13 cellular contexts compared by ENCODE assay signal in the genomic region with DNA sequence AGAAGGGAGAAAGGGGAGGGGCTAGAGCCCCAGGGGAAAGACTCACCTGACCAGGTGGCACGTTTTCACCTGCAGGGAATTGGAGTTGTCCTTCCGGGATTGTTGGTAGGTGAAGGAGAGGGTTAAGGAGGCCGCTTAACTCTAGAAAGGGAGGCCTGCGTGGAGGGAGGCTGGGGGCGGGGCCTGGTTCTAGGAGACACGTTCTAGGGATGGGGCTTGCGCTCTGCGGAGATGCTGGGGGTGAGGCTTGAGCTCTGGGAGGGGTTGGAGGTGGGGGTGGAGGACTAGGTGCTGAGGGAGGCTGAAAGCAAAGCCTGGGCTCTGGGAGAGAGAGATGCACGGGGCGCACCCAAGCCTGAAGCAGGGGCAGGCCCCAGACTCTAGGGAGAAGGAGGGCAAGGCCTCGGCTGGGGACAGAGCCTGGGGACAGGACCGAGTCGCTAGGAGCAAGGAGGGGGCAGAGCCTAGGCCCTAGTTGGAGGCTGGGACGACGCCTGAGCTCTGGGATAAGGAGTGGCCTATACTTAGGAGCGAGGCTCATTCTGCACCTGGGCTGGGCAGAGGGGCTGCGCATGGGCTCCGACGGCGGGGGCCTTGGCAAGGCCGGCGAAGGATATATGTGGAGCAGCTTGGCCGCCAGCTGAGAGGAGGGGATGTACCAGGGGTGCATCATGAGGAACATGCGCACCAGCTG. TPM values are rescaled to one million over a fixed set of nuclear protein-coding genes. Genes with fewer than 3 reads are reported as not detected.
DNase-seq lines count a peak whose midpoint lies in the region; ATAC-seq and TF ChIP-seq lines count a peak whose summit lies in the region.
"Had no signal": no experiment of that assay in that cellular context is flagged by ENCODE, and none has a peak within 500 bp of the region (broad histone marks: within the 10 kb centered on the region; RNA-seq: fewer than 3 reads in every experiment).

No MANE protein-coding gene starts in this region.

- CTCF ChIA-PET in CD8-positive, alpha-beta T cell (lab: Charles Lee): interaction anchor here (0.5 to 25.1 kb wide), 13 partner anchors 8 to 152 kb away, joined by 3 to 474 read pairs (median 4); a partner anchor contains a TSS

- no peak overlapping the region for H3K9ac ChIP-seq in neural progenitor cell

- peak overlapping the region; percentile 99 for H3K4me3 Mint-ChIP-seq in CD8-positive, alpha-beta T cell
- H3K4me3 Mint-ChIP-seq in IgD-negative memory B cell (peak overlapping the region; percentile 88 to 100 (median 93)), neural progenitor cell (peak overlapping the region; percentile 53)
- H3K4me3 Mint-ChIP-seq in effector memory CD8-positive, alpha-beta T cell: peak overlapping the region; percentile 79 to 93
- H3K4me3 Mint-ChIP-seq: HFFc6 had no signal

- H3K4me1 Mint-ChIP-seq in CD8-positive, alpha-beta T cell (ENCODE audit: low read depth): peaks cover 49% of the 10 kb centered on the region
- H3K4me1 Mint-ChIP-seq in IgD-negative memory B cell: peaks cover 0 to 23% (median 15%) of the 10 kb centered on the region in 3 donors
- H3K4me1 Mint-ChIP-seq in effector memory CD8-positive, alpha-beta T cell (ENCODE audit: low read depth in 2 of 2): peaks cover 34 to 46% of the 10 kb centered on the region in 2 donors
- H3K4me1 Mint-ChIP-seq in neural progenitor cell: peaks cover 17% of the 10 kb centered on the region

- peaks cover 51% of the 10 kb centered on the region for H3K36me3 Mint-ChIP-seq in CD8-positive, alpha-beta T cell
- H3K36me3 Mint-ChIP-seq in IgD-negative memory B cell: peaks cover 2% of the 10 kb centered on the region
- H3K36me3 Mint-ChIP-seq in effector memory CD8-positive, alpha-beta T cell (ENCODE audit: insufficient read depth): peaks cover 74% of the 10 kb centered on the region
- H3K36me3 Mint-ChIP-seq in neural progenitor cell: no peaks in the 10 kb centered on the region

- ATAC-seq in CD8-positive, alpha-beta T cell: no peak
- no peak for ATAC-seq in effector memory CD8-positive, alpha-beta T cell (replicated peaks)

- peaks cover 34% of the 10 kb centered on the region for H3F3A ChIP-seq in neural progenitor cell (ENCODE audit: low read depth)

- H3K27ac Mint-ChIP-seq in CD8-positive, alpha-beta T cell: peak overlapping the region; percentile 27
- H3K27ac Mint-ChIP-seq in IgD-negative memory B cell (peak overlapping the region; percentile 23 to 94 (median 90)), neural progenitor cell (no peak overlapping the region)
- peak overlapping the region; percentile 77 to 85 for H3K27ac Mint-ChIP-seq in effector memory CD8-positive, alpha-beta T cell
- H3K27ac Mint-ChIP-seq: HFFc6 had no signal

- intact Hi-C loops in CD8-positive, alpha-beta T cell (cut with DNase I, micrococcal nuclease): loop anchor here (2.0 to 10.0 kb wide), 5 partner anchors 61 to 557 kb away; a partner anchor contains a TSS

- peak overlapping the region; percentile 74 for H3K4me2 ChIP-seq in neural progenitor cell

- no peaks in the 10 kb centered on the region for H3K9me3 ChIP-seq in CD8-positive, alpha-beta T cell (ENCODE audit: low read length)
- no peaks in the 10 kb centered on the region for H3K9me3 ChIP-seq in neural progenitor cell (ENCODE audit: low read depth)
- H3K9me3 ChIP-seq: adrenal gland had no signal

- no peaks in the 10 kb centered on the region for H3K79me2 ChIP-seq in neural progenitor cell (ENCODE audit: low read depth)

- peaks cover 32% of the 10 kb centered on the region for H3K4me1 ChIP-seq in CD8-positive, alpha-beta T cell (ENCODE audit: insufficient read depth, low read length)
- H3K4me1 ChIP-seq in neural progenitor cell: peaks cover 14% of the 10 kb centered on the region

- H4K20me1 ChIP-seq in neural progenitor cell (ENCODE audit: low read depth): peaks cover 32% of the 10 kb centered on the region

- peak overlapping the region; percentile 88 for H3K27ac ChIP-seq in CD8-positive, alpha-beta T cell (ENCODE audit: low read depth, low read length)
- no peak overlapping the region for H3K27ac ChIP-seq in neural progenitor cell

- no peak for TF ChIP-seq CTCF in CD8-positive, alpha-beta T cell (IDR thresholded peaks at IDR 0.05)
- TF ChIP-seq CTCF in neural progenitor cell (IDR thresholded peaks at IDR 0.05): no peak

- POLR2A ChIA-PET in CD8-positive, alpha-beta T cell (lab: Charles Lee): interaction anchor here (1.3 to 12.7 kb wide), 4 partner anchors 22 to 69 kb away, joined by 3 to 342 read pairs (median 136); a partner anchor contains a TSS

- peak overlapping the region; percentile 89 for H3K4me3 ChIP-seq in CD8-positive, alpha-beta T cell (ENCODE audit: low read depth, low read length)
- peak overlapping the region; percentile 41 for H3K4me3 ChIP-seq in neural progenitor cell

- peak in 1 of 7 experiments; percentile 24 for DNase-seq in CD8-positive, alpha-beta T cell
- DNase-seq in effector memory CD8-positive, alpha-beta T cell: no peak
- DNase-seq in neural progenitor cell (ENCODE audit: low spot score): peak; percentile 30
- DNase-seq in T1000 (lab: John Stamatoyannopoulos, UW): no peak
- DNase-seq in AG08395 (ENCODE audit: low spot score): no peak
- no peak for DNase-seq in NCI-H69 (lab: John Stamatoyannopoulos, UW)
- DNase-seq in NCI-H2081 treated with DMSO at 0.1 percent for 48 hours (lab: John Stamatoyannopoulos, UW): no peak
- DNase-seq: HFFc6; NCI-H524 treated with DMSO at 0.1 percent for 48 hours; stimulated activated CD4-positive, alpha-beta T cell treated with anti-CD3 and anti-CD28 coated beads, Interleukin-2, amount 100 ng/mL, for 48 hours had no signal

- no peak overlapping the region for H2AFZ ChIP-seq in neural progenitor cell (replicated peaks)

- H3K27me3 ChIP-seq in CD8-positive, alpha-beta T cell (ENCODE audit: insufficient read depth, low read length): no peaks in the 10 kb centered on the region
- peaks cover 76% of the 10 kb centered on the region for H3K27me3 ChIP-seq in neural progenitor cell

- H3K36me3 ChIP-seq in CD8-positive, alpha-beta T cell (ENCODE audit: insufficient read depth, low read length): peaks cover 38% of the 10 kb centered on the region
- no peaks in the 10 kb centered on the region for H3K36me3 ChIP-seq in neural progenitor cell
- H3K36me3 ChIP-seq: adrenal gland had no signal

- no peaks in the 10 kb centered on the region for H3K9me3 Mint-ChIP-seq in CD8-positive, alpha-beta T cell
- no peaks in the 10 kb centered on the region for H3K9me3 Mint-ChIP-seq in IgD-negative memory B cell
- no peaks in the 10 kb centered on the region for H3K9me3 Mint-ChIP-seq in effector memory CD8-positive, alpha-beta T cell
- H3K9me3 Mint-ChIP-seq in neural progenitor cell: no peaks in the 10 kb centered on the region
- H3K9me3 Mint-ChIP-seq: HFFc6 had no signal

- H3K27me3 Mint-ChIP-seq in CD8-positive, alpha-beta T cell (ENCODE audit: low read depth): no peaks in the 10 kb centered on the region
- H3K27me3 Mint-ChIP-seq in IgD-negative memory B cell (no peaks in the 10 kb centered on the region), neural progenitor cell (ENCODE audit: insufficient read depth, low read depth) (peaks cover 36% of the 10 kb centered on the region)
- H3K27me3 Mint-ChIP-seq in effector memory CD8-positive, alpha-beta T cell: no peaks in the 10 kb centered on the region

RNA-seq across cellular contexts. Expression of a gene that starts 2.4 kb away (rescaled TPM):
- total RNA-seq in CD8-positive, alpha-beta T cell: 100 to 1,000 TPM; 468 to 472 TPM
- 350 TPM for polyA plus RNA-seq in IgD-negative memory B cell
- total RNA-seq in neural progenitor cell (ENCODE audit: low replicate concordance): 0.06 and 1.8 TPM in 2 replicates
- total RNA-seq: Daoy had no signal

RNA-seq across cellular contexts. Expression of a gene that starts 18.2 kb away (rescaled TPM):
- total RNA-seq in CD8-positive, alpha-beta T cell: 1 to 10 TPM; 4.7 to 5.5 TPM
- 2.0 TPM for polyA plus RNA-seq in IgD-negative memory B cell
- total RNA-seq in neural progenitor cell (ENCODE audit: low replicate concordance): 1.4 and 2.2 TPM in 2 replicates
- total RNA-seq: Daoy had no signal

RNA-seq across cellular contexts. Expression of a gene that starts 18.5 kb away (rescaled TPM):
- total RNA-seq in CD8-positive, alpha-beta T cell: under 1 TPM; 0.17 to 0.43 TPM
- not detected for polyA plus RNA-seq in IgD-negative memory B cell
- total RNA-seq in neural progenitor cell (ENCODE audit: low replicate concordance): 2.2 and 9.2 TPM in 2 replicates

RNA-seq across cellular contexts. Expression of a gene that starts 36.8 kb away (rescaled TPM):
- 1,000 to 10,000 TPM; 1,574 to 1,625 TPM for total RNA-seq in CD8-positive, alpha-beta T cell
- 170 TPM for polyA plus RNA-seq in IgD-negative memory B cell
- total RNA-seq in neural progenitor cell (ENCODE audit: low replicate concordance): 140 and 193 TPM in 2 replicates

Comparison
In these comparisons a context has a peak if more than half of its experiments do, and no peak if none do; other contexts are left out.
1. RNA of a gene that starts 2.4 kb away (total RNA-seq): 468 to 472 TPM in CD8-positive, alpha-beta T cell; 0.06 to 1.8 TPM in neural progenitor cell; every median in the first group is over 100 times any median in the second.
2. Peak in every context shown above with its lines, with median percentiles within 50 percentile points of each other: H3K4me3 Mint-ChIP-seq.